9 cellular contexts compared by ENCODE assay signal in genomic region chr2:127063701-127064590, GRCh38. TPM values are rescaled to one million over a fixed set of nuclear protein-coding genes. Genes with fewer than 3 reads are reported as not detected.
DNase-seq lines count a peak whose midpoint lies in the region; ATAC-seq, FAIRE-seq and TF ChIP-seq lines count a peak whose summit lies in the region.
"Had no signal": no experiment of that assay in that cellular context is flagged by ENCODE, and none has a peak within 500 bp of the region (broad histone marks: within the 10 kb centered on the region; RNA-seq: fewer than 3 reads in every experiment).

No MANE protein-coding gene starts in this region.

- H3K4me2 ChIP-seq in keratinocyte (ENCODE audit: control insufficient read depth, extremely low read depth, insufficient read depth, low read depth, low read length): peak overlapping the region; percentile 64

- no peak overlapping the region for H3K4me3 ChIP-seq in keratinocyte (ENCODE audit: control insufficient read depth in 2 of 3, extremely low read depth in 1 of 3, insufficient read depth in 2 of 3, low read depth in 1 of 3, low read length in 3 of 3)
- H3K4me3 ChIP-seq in suprapubic skin: no peak overlapping the region

- DNase-seq in T-helper 1 cell (no peak), keratinocyte (ENCODE audit: low read depth, low spot score) (no peak), suprapubic skin (ENCODE audit: low spot score in 2 of 2) (no peak), T-helper 2 cell (no peak), SKM-1 treated with dmso at 0.1 percent for 144 hours (lab: John Stamatoyannopoulos, UW; ENCODE audit: unreplicated experiment) (no peak), SW 1271 (lab: John Stamatoyannopoulos, UW) (no peak)

- no peaks in the 10 kb centered on the region for H3K27me3 Mint-ChIP-seq in T-helper 1 cell treated with Interleukin-12 subunit alpha and Interleukin-12 subunit beta and Interleukin-4 antibody, amounts not matched to agents 30 μg/mL and 1 μg/mL, for 36 hours (ENCODE audit: low read depth)
- H3K27me3 Mint-ChIP-seq in activated T-helper 17 cell treated with anti-CD3 and anti-CD28 coated beads, Interleukin-2, amount 50 U/mL, for 72 hours: no peaks in the 10 kb centered on the region

- no peaks in the 10 kb centered on the region for H3K9me3 ChIP-seq in keratinocyte (ENCODE audit: control insufficient read depth, low read depth, low read length)
- no peaks in the 10 kb centered on the region for H3K9me3 ChIP-seq in suprapubic skin

- ATAC-seq in activated T-helper 17 cell treated with anti-CD3 and anti-CD28 coated beads, Interleukin-2, amount 50 U/mL, for 72 hours (replicated peaks): no peak

- H3K36me3 ChIP-seq in keratinocyte (ENCODE audit: control insufficient read depth in 2 of 2, extremely low read depth in 1 of 2, insufficient read depth in 2 of 2, low read length in 2 of 2) (no peaks in the 10 kb centered on the region), suprapubic skin (peaks cover 6% of the 10 kb centered on the region)

- peaks cover 19% of the 10 kb centered on the region for H3K36me3 Mint-ChIP-seq in T-helper 1 cell treated with Interleukin-12 subunit alpha and Interleukin-12 subunit beta and Interleukin-4 antibody, amounts not matched to agents 30 μg/mL and 1 μg/mL, for 36 hours (ENCODE audit: low read depth)
- H3K36me3 Mint-ChIP-seq in activated T-helper 17 cell treated with anti-CD3 and anti-CD28 coated beads, Interleukin-2, amount 50 U/mL, for 72 hours (ENCODE audit: low read depth): peaks cover 62% of the 10 kb centered on the region

- TF ChIP-seq POLR2A in suprapubic skin (IDR thresholded peaks at IDR 0.05): no peak

- no peak for FAIRE-seq in keratinocyte (lab: Jason Lieb, UNC)
- FAIRE-seq: colon had no signal

- TF ChIP-seq CTCF in keratinocyte (optimal IDR thresholded peaks at IDR 0.05 in 1 of 3, IDR thresholded peaks at IDR 0.05 in 1 of 3, conservative IDR thresholded peaks at IDR 0.05 in 1 of 3; ENCODE audit: extremely low read depth in 1 of 3, insufficient read depth in 2 of 3, low read length in 3 of 3) (no peak), suprapubic skin (IDR thresholded peaks at IDR 0.05) (no peak)

- peaks cover 20% of the 10 kb centered on the region for H3K4me1 ChIP-seq in keratinocyte (ENCODE audit: control insufficient read depth, extremely low read depth, insufficient read depth, low read length)
- peaks cover 43% of the 10 kb centered on the region for H3K4me1 ChIP-seq in suprapubic skin

- no peak overlapping the region for H3K4me3 Mint-ChIP-seq in T-helper 1 cell treated with Interleukin-12 subunit alpha and Interleukin-12 subunit beta and Interleukin-4 antibody, amounts not matched to agents 30 μg/mL and 1 μg/mL, for 36 hours
- peak overlapping the region; percentile 59 for H3K4me3 Mint-ChIP-seq in activated T-helper 17 cell treated with anti-CD3 and anti-CD28 coated beads, Interleukin-2, amount 50 U/mL, for 72 hours

- H3K27ac ChIP-seq in keratinocyte (ENCODE audit: control insufficient read depth, insufficient read depth, low read length) (peak overlapping the region; percentile 85), suprapubic skin (peak overlapping the region; percentile 50)

- H3K4me1 Mint-ChIP-seq in T-helper 1 cell treated with Interleukin-12 subunit alpha and Interleukin-12 subunit beta and Interleukin-4 antibody, amounts not matched to agents 30 μg/mL and 1 μg/mL, for 36 hours (ENCODE audit: low read depth): peaks cover 11% of the 10 kb centered on the region
- H3K4me1 Mint-ChIP-seq in activated T-helper 17 cell treated with anti-CD3 and anti-CD28 coated beads, Interleukin-2, amount 50 U/mL, for 72 hours: peaks cover 6% of the 10 kb centered on the region

- H3K27ac Mint-ChIP-seq in T-helper 1 cell treated with Interleukin-12 subunit alpha and Interleukin-12 subunit beta and Interleukin-4 antibody, amounts not matched to agents 30 μg/mL and 1 μg/mL, for 36 hours: peak overlapping the region; percentile 63
- H3K27ac Mint-ChIP-seq in activated T-helper 17 cell treated with anti-CD3 and anti-CD28 coated beads, Interleukin-2, amount 50 U/mL, for 72 hours: peak overlapping the region; percentile 85

- no peaks in the 10 kb centered on the region for H3K9me3 Mint-ChIP-seq in T-helper 1 cell treated with Interleukin-12 subunit alpha and Interleukin-12 subunit beta and Interleukin-4 antibody, amounts not matched to agents 30 μg/mL and 1 μg/mL, for 36 hours
- no peaks in the 10 kb centered on the region for H3K9me3 Mint-ChIP-seq in activated T-helper 17 cell treated with anti-CD3 and anti-CD28 coated beads, Interleukin-2, amount 50 U/mL, for 72 hours

- dilution Hi-C loops in keratinocyte (cut with MboI; ENCODE audit: extremely low pct_ligation_motif_present, low sequenced_read_pairs): no loop called here

- no peaks in the 10 kb centered on the region for H3K27me3 ChIP-seq in keratinocyte (ENCODE audit: control insufficient read depth, extremely low read depth, insufficient read depth, low read length)
- no peaks in the 10 kb centered on the region for H3K27me3 ChIP-seq in suprapubic skin

- H3K79me2 ChIP-seq in keratinocyte (ENCODE audit: control insufficient read depth, insufficient read depth, low read length): no peaks in the 10 kb centered on the region

- no peak for TF ChIP-seq EP300 in suprapubic skin (IDR thresholded peaks at IDR 0.05)

- 78% methylated on average over 8 of the region's 28 CpGs for WGBS in suprapubic skin

- H3K9ac ChIP-seq in keratinocyte (ENCODE audit: control insufficient read depth, extremely low read depth, insufficient read depth, low read length): peak overlapping the region; percentile 77

- H3K9me1 ChIP-seq in keratinocyte (ENCODE audit: control insufficient read depth, extremely low read depth, insufficient read depth, low read length): no peaks in the 10 kb centered on the region

- H2AFZ ChIP-seq in keratinocyte (ENCODE audit: control insufficient read depth, low read length): peak overlapping the region; percentile 58

- H4K20me1 ChIP-seq in keratinocyte (ENCODE audit: control insufficient read depth, extremely low read depth, insufficient read depth, low read length): no peaks in the 10 kb centered on the region

RNA-seq across cellular contexts. Expression of gene BIN1, which starts 43.0 kb away (rescaled TPM):
- 100 to 1,000 TPM in 1 of 2 donors, 10 to 100 TPM in 1; 84.0 to 110 TPM for total RNA-seq in activated T-helper 17 cell treated with anti-CD3 and anti-CD28 coated beads, Interleukin-2, amount 50 U/mL, for 72 hours
- 4.2 to 6.5 TPM (median 5.4 TPM) in 3 replicates for polyA plus RNA-seq in keratinocyte
- polyA plus RNA-seq in keratinocyte (2011; ENCODE audit: low read depth): 1.3 TPM
- polyA plus RNA-seq in keratinocyte (2011; cell fraction: cytosol; rRNA removed): 3.2 and 6.0 TPM in 2 replicates
- 4.4 and 4.7 TPM in 2 replicates for polyA plus RNA-seq in keratinocyte (2011; cell fraction: nucleus; rRNA removed)
- 1.4 and 8.5 TPM in 2 replicates for polyA plus RNA-seq in keratinocyte (2012; ENCODE audit: low replicate concordance)
- polyA minus RNA-seq in keratinocyte: 4.6 to 9.2 TPM (median 5.1 TPM) in 3 replicates
- 4.2 TPM for polyA minus RNA-seq in keratinocyte (2011; cell fraction: cytosol; rRNA and poly(A)+ RNA removed)
- polyA minus RNA-seq in keratinocyte (2011; cell fraction: nucleus; rRNA and poly(A)+ RNA removed): 2.1 and 3.1 TPM in 2 replicates
- 10 to 100 TPM in 1 of 4 donors, 1 to 10 TPM in 3; 5.6 to 13.3 (median 8.8) TPM for total RNA-seq in suprapubic skin

Comparison
In these comparisons a context has a peak if more than half of its experiments do, and no peak if none do; other contexts are left out.
1. RNA of gene BIN1, which starts 43.0 kb away (total RNA-seq): 84.0 to 110 TPM in activated T-helper 17 cell treated with anti-CD3 and anti-CD28 coated beads, Interleukin-2, amount 50 U/mL, for 72 hours; 5.6 to 13.3 TPM in suprapubic skin; every median in the first group is over 4 times any median in the second.